In genomic region chr13:28569886-28570285, GRCh38 we compare ENCODE assay signal across 35 cellular contexts.
"Had no signal": no experiment of that assay in that cellular context is flagged by ENCODE, and none has a peak within 500 bp of the region (broad histone marks: within the 10 kb centered on the region; RNA-seq: fewer than 3 reads in every experiment).

No MANE protein-coding gene starts in this region.

- H3K36me3 ChIP-seq: brain microvascular endothelial cell, esophagus muscularis mucosa, gastrocnemius medialis, heart left ventricle had no signal

- H3K27ac Mint-ChIP-seq: activated CD4-positive, alpha-beta memory T cell treated with anti-CD3 and anti-CD28 coated beads, Interleukin-2, amount 10 ng/mL, durations not matched to agents 7 days and 5 days; activated CD4-positive, alpha-beta T cell treated with anti-CD3 and anti-CD28 coated beads, Interleukin-2, amount 10 ng/mL, durations not matched to agents 7 days and 5 days; activated naive CD8-positive, alpha-beta T cell; activated T-cell treated with anti-CD3 and anti-CD28 coated beads, Interleukin-2, amount 50 U/mL, for 24 hours; activated T-cell treated with anti-CD3 and anti-CD28 coated beads, Interleukin-2, amount 50 U/mL, for 72 hours; activated T-helper 17 cell treated with anti-CD3 and anti-CD28 coated beads, Interleukin-2, amount 50 U/mL, for 72 hours; effector memory CD8-positive, alpha-beta T cell; T-helper 1 cell treated with Interleukin-12 subunit alpha and Interleukin-12 subunit beta and Interleukin-4 antibody, amounts not matched to agents 30 μg/mL and 1 μg/mL, for 36 hours had no signal

- H3K9me3 ChIP-seq: esophagus muscularis mucosa, gastrocnemius medialis, heart left ventricle had no signal

- H3K4me3 Mint-ChIP-seq: activated CD4-positive, alpha-beta memory T cell treated with anti-CD3 and anti-CD28 coated beads, Interleukin-2, amount 10 ng/mL, durations not matched to agents 7 days and 5 days; activated CD4-positive, alpha-beta T cell treated with anti-CD3 and anti-CD28 coated beads, Interleukin-2, amount 10 ng/mL, durations not matched to agents 7 days and 5 days; activated naive CD8-positive, alpha-beta T cell; activated T-cell treated with anti-CD3 and anti-CD28 coated beads, Interleukin-2, amount 50 U/mL, for 24 hours; activated T-cell treated with anti-CD3 and anti-CD28 coated beads, Interleukin-2, amount 50 U/mL, for 72 hours; activated T-helper 17 cell treated with anti-CD3 and anti-CD28 coated beads, Interleukin-2, amount 50 U/mL, for 72 hours; central memory CD8-positive, alpha-beta T cell; effector memory CD8-positive, alpha-beta T cell; T-helper 1 cell treated with Interleukin-12 subunit alpha and Interleukin-12 subunit beta and Interleukin-4 antibody, amounts not matched to agents 30 μg/mL and 1 μg/mL, for 36 hours had no signal

- ATAC-seq: activated T-cell treated with anti-CD3 and anti-CD28 coated beads, Interleukin-2, amount 50 U/mL, for 72 hours; activated T-helper 17 cell treated with anti-CD3 and anti-CD28 coated beads, Interleukin-2, amount 50 U/mL, for 72 hours; effector memory CD8-positive, alpha-beta T cell; foreskin keratinocyte; gastrocnemius medialis; heart left ventricle had no signal

- H3K4me3 ChIP-seq: esophagus muscularis mucosa, gastrocnemius medialis, heart left ventricle had no signal

- FAIRE-seq: astrocyte, bronchial epithelial cell, colon had no signal

- H3K4me1 Mint-ChIP-seq: central memory CD8-positive, alpha-beta T cell had no signal

- DNase-seq: activated CD4-positive, alpha-beta memory T cell treated with anti-CD3 and anti-CD28 coated beads, Interleukin-2, amount 10 ng/mL, durations not matched to agents 7 days and 5 days; activated CD4-positive, alpha-beta T cell treated with anti-CD3 and anti-CD28 coated beads for 1 hour; activated CD4-positive, alpha-beta T cell treated with anti-CD3 and anti-CD28 coated beads for 4 hours; activated CD4-positive, alpha-beta T cell treated with anti-CD3 and anti-CD28 coated beads, Interleukin-2, amount 10 ng/mL, durations not matched to agents 7 days and 5 days; activated CD4-positive, alpha-beta T cell treated with anti-CD3 and anti-CD28 coated beads, Interleukin-2, amount 50 U/mL, for 4 hours; activated CD4-positive, CD25-positive, alpha-beta regulatory T cell; activated CD8-positive, alpha-beta memory T cell treated with anti-CD3 and anti-CD28 coated beads, Interleukin-2, amount 50 U/mL, for 48 hours; activated effector memory CD4-positive, alpha-beta T cell treated with Interleukin-2 at 50 U/mL for 16 hours; activated gamma-delta T cell treated with Interleukin-2 at 50 U/mL for 16 hours; activated naive CD4-positive, alpha-beta T cell treated with anti-CD3 and anti-CD28 coated beads, Interleukin-2, amount 50 U/mL, for 16 hours; activated naive CD4-positive, alpha-beta T cell treated with Interleukin-2 at 50 U/mL for 16 hours; activated T-cell treated with anti-CD3 and anti-CD28 coated beads for 4 hours; activated T-cell treated with anti-CD3 and anti-CD28 coated beads, Interleukin-2, amount 50 U/mL, for 24 hours; activated T-cell treated with anti-CD3 and anti-CD28 coated beads, Interleukin-2, amount 50 U/mL, for 72 hours; amniotic stem cell; anterior cingulate cortex; brain microvascular endothelial cell; cortex of kidney; dermis blood vessel endothelial cell; effector CD4-positive, alpha-beta T cell; effector memory CD8-positive, alpha-beta T cell; erythroblast; foreskin keratinocyte; gastrocnemius medialis; glutamatergic neuron; heart left ventricle; T-helper 9 cell had no signal

- H3K4me1 ChIP-seq: esophagus muscularis mucosa, foreskin keratinocyte, gastrocnemius medialis had no signal

- H3K9me3 Mint-ChIP-seq: activated CD4-positive, alpha-beta memory T cell treated with anti-CD3 and anti-CD28 coated beads, Interleukin-2, amount 10 ng/mL, durations not matched to agents 7 days and 5 days; central memory CD8-positive, alpha-beta T cell; effector memory CD8-positive, alpha-beta T cell had no signal

- H3K27ac ChIP-seq: brain microvascular endothelial cell, esophagus muscularis mucosa, foreskin keratinocyte, gastrocnemius medialis, heart left ventricle had no signal

- H3K36me3 Mint-ChIP-seq: activated naive CD8-positive, alpha-beta T cell had no signal

- H3K27me3 Mint-ChIP-seq: activated CD4-positive, alpha-beta memory T cell treated with anti-CD3 and anti-CD28 coated beads, Interleukin-2, amount 10 ng/mL, durations not matched to agents 7 days and 5 days; activated CD4-positive, alpha-beta T cell treated with anti-CD3 and anti-CD28 coated beads, Interleukin-2, amount 10 ng/mL, durations not matched to agents 7 days and 5 days; activated T-helper 17 cell treated with anti-CD3 and anti-CD28 coated beads, Interleukin-2, amount 50 U/mL, for 72 hours had no signal

- H3K27me3 ChIP-seq: brain microvascular endothelial cell, esophagus muscularis mucosa, foreskin keratinocyte, gastrocnemius medialis, heart left ventricle had no signal
